1 cellular context compared by ENCODE assay signal in the genomic region with DNA sequence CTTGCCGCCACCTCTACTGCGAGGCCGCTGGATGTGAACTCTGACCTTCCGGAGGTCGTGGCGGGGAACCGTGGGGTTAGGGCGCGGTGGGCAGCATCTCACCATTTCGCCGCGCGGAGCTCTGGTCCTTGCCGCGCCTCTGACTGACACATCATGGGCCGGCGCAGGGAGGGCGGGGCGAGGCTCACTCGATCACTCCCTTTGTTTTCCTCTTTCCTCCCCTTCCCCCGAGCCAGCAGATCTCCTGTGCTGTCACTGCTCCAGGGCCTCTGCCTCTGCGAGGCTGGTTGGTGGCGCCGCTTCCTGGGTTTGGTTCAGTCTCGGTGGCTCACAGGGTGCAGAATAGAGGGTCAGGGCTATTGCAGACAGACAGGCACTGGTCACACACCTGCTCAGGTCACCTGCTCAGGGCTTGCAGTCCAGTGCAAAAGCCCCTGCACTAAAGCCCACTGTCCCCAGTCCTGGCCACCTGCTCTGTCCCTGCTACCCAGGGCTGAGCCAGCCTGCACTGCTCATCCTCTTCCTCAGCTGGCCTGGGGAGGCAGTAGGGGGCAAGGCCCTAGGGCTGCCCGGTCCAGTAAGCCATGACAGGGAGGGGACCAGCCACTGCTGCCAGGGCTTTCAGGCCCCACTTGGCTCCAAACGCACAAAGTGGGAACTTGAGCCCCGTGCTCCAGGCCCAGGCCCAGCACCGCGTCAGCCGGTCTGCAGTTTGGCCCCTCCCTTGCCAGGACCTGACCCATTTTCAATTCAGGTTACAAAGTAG.
TF ChIP-seq lines count a peak whose summit lies in the region.

No MANE protein-coding gene starts in this region.

TF ChIP-seq in K562, 482 proteins besides CTCF, POLR2A, EP300 and RAD21 (continued from another document):
- TF ChIP-seq, protein P1, sequence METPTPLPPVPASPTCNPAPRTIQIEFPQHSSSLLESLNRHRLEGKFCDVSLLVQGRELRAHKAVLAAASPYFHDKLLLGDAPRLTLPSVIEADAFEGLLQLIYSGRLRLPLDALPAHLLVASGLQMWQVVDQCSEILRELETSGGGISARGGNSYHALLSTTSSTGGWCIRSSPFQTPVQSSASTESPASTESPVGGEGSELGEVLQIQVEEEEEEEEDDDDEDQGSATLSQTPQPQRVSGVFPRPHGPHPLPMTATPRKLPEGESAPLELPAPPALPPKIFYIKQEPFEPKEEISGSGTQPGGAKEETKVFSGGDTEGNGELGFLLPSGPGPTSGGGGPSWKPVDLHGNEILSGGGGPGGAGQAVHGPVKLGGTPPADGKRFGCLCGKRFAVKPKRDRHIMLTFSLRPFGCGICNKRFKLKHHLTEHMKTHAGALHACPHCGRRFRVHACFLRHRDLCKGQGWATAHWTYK (CRISPR knock-in tag; IDR thresholded peaks at IDR 0.05): no peak
- TF ChIP-seq ZNF707 (CRISPR knock-in tag; conservative IDR thresholded peaks at IDR 0.05): no peak
- peak; percentile 19 for TF ChIP-seq MEIS2 (IDR thresholded peaks at IDR 0.05; ENCODE audit: partially characterized antibody)
- TF ChIP-seq GTF2F1 (IDR thresholded peaks at IDR 0.05; ENCODE audit: low read depth, low read length): no peak
- TF ChIP-seq MXI1 (IDR thresholded peaks at IDR 0.05; ENCODE audit: low read depth, low read length): no peak
- peak; percentile 17 for TF ChIP-seq HMGN3 (IDR thresholded peaks at IDR 0.05; ENCODE audit: borderline replicate concordance, extremely low read depth, insufficient read length, low read depth, low read length)
- no peak for TF ChIP-seq HIVEP1 (CRISPR knock-in tag; IDR thresholded peaks at IDR 0.05)
- no peak for TF ChIP-seq ZNF174 (CRISPR knock-in tag; IDR thresholded peaks at IDR 0.05)
- no peak for TF ChIP-seq PPARD (CRISPR knock-in tag; IDR thresholded peaks at IDR 0.05)
- no peak for TF ChIP-seq ZNF124 (CRISPR knock-in tag; IDR thresholded peaks at IDR 0.05)
- no peak for TF ChIP-seq BACH1 (tag; IDR thresholded peaks at IDR 0.05)
- TF ChIP-seq CBX8 (IDR thresholded peaks at IDR 0.05; ENCODE audit: borderline replicate concordance, extremely low read depth, low read depth, low read length, poor library complexity, severe bottlenecking): no peak
- no peak for TF ChIP-seq PURB (CRISPR knock-in tag; IDR thresholded peaks at IDR 0.05; ENCODE audit: low read depth)
- peak; percentile 17; the same call in 1 of the 2 replicates for TF ChIP-seq CXXC5 (CRISPR knock-in tag; IDR thresholded peaks at IDR 0.05)
- peak; percentile 71 to 78 for TF ChIP-seq NRF1 (conservative IDR thresholded peaks at IDR 0.05 in 1 of 2, IDR thresholded peaks at IDR 0.05 in 1 of 2)
- TF ChIP-seq ZNF57 (CRISPR knock-in tag; IDR thresholded peaks at IDR 0.05): no peak
- TF ChIP-seq NR2C2 (CRISPR knock-in tag; IDR thresholded peaks at IDR 0.05): no peak
- 0 out of 2 replicates have a peak, but pooled peaks have one; percentile 16 for TF ChIP-seq NR2C2 (tag; IDR thresholded peaks at IDR 0.05)
- TF ChIP-seq, protein P2, sequence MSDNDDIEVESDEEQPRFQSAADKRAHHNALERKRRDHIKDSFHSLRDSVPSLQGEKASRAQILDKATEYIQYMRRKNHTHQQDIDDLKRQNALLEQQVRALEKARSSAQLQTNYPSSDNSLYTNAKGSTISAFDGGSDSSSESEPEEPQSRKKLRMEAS (CRISPR knock-in tag; IDR thresholded peaks at IDR 0.05): 0 out of 2 replicates have a peak, but pooled peaks have one; percentile 39
- peak; percentile 32; the same call in 1 of the 2 replicates for TF ChIP-seq NR2C1 (IDR thresholded peaks at IDR 0.05)
- TF ChIP-seq NR2C1 (tag; IDR thresholded peaks at IDR 0.05): no peak
- no peak for TF ChIP-seq ETV1 (tag; conservative IDR thresholded peaks at IDR 0.05; ENCODE audit: low read depth)
- no peak for TF ChIP-seq PHB2 (IDR thresholded peaks at IDR 0.05; ENCODE audit: low read depth)
- TF ChIP-seq, protein P3, sequence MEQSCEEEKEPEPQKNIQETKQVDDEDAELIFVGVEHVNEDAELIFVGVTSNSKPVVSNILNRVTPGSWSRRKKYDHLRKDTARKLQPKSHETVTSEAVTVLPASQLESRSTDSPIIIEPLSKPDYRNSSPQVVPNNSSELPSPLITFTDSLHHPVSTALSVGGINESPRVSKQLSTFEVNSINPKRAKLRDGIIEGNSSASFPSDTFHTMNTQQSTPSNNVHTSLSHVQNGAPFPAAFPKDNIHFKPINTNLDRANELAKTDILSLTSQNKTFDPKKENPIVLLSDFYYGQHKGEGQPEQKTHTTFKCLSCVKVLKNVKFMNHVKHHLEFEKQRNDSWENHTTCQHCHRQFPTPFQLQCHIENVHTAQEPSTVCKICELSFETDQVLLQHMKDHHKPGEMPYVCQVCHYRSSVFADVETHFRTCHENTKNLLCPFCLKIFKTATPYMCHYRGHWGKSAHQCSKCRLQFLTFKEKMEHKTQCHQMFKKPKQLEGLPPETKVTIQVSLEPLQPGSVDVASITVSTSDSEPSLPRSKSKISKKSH (CRISPR knock-in tag; IDR thresholded peaks at IDR 0.05): no peak
- TF ChIP-seq, protein P4, sequence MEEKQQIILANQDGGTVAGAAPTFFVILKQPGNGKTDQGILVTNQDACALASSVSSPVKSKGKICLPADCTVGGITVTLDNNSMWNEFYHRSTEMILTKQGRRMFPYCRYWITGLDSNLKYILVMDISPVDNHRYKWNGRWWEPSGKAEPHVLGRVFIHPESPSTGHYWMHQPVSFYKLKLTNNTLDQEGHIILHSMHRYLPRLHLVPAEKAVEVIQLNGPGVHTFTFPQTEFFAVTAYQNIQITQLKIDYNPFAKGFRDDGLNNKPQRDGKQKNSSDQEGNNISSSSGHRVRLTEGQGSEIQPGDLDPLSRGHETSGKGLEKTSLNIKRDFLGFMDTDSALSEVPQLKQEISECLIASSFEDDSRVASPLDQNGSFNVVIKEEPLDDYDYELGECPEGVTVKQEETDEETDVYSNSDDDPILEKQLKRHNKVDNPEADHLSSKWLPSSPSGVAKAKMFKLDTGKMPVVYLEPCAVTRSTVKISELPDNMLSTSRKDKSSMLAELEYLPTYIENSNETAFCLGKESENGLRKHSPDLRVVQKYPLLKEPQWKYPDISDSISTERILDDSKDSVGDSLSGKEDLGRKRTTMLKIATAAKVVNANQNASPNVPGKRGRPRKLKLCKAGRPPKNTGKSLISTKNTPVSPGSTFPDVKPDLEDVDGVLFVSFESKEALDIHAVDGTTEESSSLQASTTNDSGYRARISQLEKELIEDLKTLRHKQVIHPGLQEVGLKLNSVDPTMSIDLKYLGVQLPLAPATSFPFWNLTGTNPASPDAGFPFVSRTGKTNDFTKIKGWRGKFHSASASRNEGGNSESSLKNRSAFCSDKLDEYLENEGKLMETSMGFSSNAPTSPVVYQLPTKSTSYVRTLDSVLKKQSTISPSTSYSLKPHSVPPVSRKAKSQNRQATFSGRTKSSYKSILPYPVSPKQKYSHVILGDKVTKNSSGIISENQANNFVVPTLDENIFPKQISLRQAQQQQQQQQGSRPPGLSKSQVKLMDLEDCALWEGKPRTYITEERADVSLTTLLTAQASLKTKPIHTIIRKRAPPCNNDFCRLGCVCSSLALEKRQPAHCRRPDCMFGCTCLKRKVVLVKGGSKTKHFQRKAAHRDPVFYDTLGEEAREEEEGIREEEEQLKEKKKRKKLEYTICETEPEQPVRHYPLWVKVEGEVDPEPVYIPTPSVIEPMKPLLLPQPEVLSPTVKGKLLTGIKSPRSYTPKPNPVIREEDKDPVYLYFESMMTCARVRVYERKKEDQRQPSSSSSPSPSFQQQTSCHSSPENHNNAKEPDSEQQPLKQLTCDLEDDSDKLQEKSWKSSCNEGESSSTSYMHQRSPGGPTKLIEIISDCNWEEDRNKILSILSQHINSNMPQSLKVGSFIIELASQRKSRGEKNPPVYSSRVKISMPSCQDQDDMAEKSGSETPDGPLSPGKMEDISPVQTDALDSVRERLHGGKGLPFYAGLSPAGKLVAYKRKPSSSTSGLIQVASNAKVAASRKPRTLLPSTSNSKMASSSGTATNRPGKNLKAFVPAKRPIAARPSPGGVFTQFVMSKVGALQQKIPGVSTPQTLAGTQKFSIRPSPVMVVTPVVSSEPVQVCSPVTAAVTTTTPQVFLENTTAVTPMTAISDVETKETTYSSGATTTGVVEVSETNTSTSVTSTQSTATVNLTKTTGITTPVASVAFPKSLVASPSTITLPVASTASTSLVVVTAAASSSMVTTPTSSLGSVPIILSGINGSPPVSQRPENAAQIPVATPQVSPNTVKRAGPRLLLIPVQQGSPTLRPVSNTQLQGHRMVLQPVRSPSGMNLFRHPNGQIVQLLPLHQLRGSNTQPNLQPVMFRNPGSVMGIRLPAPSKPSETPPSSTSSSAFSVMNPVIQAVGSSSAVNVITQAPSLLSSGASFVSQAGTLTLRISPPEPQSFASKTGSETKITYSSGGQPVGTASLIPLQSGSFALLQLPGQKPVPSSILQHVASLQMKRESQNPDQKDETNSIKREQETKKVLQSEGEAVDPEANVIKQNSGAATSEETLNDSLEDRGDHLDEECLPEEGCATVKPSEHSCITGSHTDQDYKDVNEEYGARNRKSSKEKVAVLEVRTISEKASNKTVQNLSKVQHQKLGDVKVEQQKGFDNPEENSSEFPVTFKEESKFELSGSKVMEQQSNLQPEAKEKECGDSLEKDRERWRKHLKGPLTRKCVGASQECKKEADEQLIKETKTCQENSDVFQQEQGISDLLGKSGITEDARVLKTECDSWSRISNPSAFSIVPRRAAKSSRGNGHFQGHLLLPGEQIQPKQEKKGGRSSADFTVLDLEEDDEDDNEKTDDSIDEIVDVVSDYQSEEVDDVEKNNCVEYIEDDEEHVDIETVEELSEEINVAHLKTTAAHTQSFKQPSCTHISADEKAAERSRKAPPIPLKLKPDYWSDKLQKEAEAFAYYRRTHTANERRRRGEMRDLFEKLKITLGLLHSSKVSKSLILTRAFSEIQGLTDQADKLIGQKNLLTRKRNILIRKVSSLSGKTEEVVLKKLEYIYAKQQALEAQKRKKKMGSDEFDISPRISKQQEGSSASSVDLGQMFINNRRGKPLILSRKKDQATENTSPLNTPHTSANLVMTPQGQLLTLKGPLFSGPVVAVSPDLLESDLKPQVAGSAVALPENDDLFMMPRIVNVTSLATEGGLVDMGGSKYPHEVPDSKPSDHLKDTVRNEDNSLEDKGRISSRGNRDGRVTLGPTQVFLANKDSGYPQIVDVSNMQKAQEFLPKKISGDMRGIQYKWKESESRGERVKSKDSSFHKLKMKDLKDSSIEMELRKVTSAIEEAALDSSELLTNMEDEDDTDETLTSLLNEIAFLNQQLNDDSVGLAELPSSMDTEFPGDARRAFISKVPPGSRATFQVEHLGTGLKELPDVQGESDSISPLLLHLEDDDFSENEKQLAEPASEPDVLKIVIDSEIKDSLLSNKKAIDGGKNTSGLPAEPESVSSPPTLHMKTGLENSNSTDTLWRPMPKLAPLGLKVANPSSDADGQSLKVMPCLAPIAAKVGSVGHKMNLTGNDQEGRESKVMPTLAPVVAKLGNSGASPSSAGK (IDR thresholded peaks at IDR 0.05): no peak
- TF ChIP-seq POLR2G (IDR thresholded peaks at IDR 0.05; ENCODE audit: low read depth, low read length): peak; percentile 68
- TF ChIP-seq, protein P5, sequence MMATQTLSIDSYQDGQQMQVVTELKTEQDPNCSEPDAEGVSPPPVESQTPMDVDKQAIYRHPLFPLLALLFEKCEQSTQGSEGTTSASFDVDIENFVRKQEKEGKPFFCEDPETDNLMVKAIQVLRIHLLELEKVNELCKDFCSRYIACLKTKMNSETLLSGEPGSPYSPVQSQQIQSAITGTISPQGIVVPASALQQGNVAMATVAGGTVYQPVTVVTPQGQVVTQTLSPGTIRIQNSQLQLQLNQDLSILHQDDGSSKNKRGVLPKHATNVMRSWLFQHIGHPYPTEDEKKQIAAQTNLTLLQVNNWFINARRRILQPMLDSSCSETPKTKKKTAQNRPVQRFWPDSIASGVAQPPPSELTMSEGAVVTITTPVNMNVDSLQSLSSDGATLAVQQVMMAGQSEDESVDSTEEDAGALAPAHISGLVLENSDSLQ (IDR thresholded peaks at IDR 0.05): peak; percentile 91
- TF ChIP-seq, protein P6, sequence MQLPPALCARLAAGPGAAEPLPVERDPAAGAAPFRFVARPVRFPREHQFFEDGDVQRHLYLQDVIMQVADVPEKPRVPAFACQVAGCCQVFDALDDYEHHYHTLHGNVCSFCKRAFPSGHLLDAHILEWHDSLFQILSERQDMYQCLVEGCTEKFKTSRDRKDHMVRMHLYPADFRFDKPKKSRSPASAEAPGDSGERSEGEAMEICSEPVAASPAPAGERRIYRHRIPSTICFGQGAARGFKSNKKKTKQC (CRISPR knock-in tag; IDR thresholded peaks at IDR 0.05): no peak
- TF ChIP-seq RBBP5 (IDR thresholded peaks at IDR 0.05; ENCODE audit: borderline replicate concordance, insufficient read depth, low read length, poor library complexity, severe bottlenecking): peak; percentile 54
- TF ChIP-seq, protein P7, sequence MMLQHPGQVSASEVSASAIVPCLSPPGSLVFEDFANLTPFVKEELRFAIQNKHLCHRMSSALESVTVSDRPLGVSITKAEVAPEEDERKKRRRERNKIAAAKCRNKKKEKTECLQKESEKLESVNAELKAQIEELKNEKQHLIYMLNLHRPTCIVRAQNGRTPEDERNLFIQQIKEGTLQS (IDR thresholded peaks at IDR 0.05): no peak
- TF ChIP-seq, protein P7 (CRISPR knock-in tag; conservative IDR thresholded peaks at IDR 0.05): no peak
- TF ChIP-seq FOSL1 (tag; conservative IDR thresholded peaks at IDR 0.05): no peak
- TF ChIP-seq RUNX1 (IDR thresholded peaks at IDR 0.05; ENCODE audit: low read depth): no peak
